ENCODE assay signal across 9 cellular contexts in the genomic region with DNA sequence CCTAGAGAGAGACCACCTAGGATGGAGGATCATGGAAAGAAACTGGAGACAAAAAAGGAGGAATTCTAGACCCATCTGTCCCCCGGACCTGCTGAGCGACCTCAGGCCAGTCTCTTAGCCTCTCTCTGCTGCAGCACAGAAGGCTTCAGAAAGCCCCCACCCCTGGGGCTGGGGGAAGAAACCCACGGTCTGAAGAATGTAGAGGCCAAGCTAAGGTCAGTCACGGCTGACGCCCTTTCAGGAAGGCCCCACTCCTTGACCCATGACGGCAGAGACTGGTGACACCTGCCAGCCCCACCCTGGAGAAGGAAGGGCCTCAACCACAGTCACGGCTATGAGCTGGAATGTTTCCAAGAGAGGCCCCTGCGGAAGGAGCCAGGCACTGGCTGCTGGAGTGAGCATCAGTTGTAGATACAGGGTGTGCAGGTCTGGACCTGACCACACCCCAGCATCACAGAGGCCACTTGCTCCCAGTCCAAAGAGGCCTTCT.
DNase-seq lines count a peak whose midpoint lies in the region; ATAC-seq and TF ChIP-seq lines count a peak whose summit lies in the region.
"Had no signal": no experiment of that assay in that cellular context is flagged by ENCODE, and none has a peak within 500 bp of the region (broad histone marks: within the 10 kb centered on the region; RNA-seq: fewer than 3 reads in every experiment).

No MANE protein-coding gene starts in this region.

- H3K4me1 Mint-ChIP-seq in brain, result peaks cover 55% of the 10 kb centered on the region

- H3K27ac ChIP-seq in DOHH2 (ENCODE audit: low read depth, low read length) (peak overlapping the region; percentile 57), aorta (ENCODE audit: low read depth in 1 of 2, low read length in 2 of 2) (no peak overlapping the region)
- H3K27ac ChIP-seq: lower lobe of right lung had no signal

- H3K4me2 ChIP-seq in DOHH2 (ENCODE audit: low read length), result peak overlapping the region; percentile 62

- WGBS in aorta, 2 donors, result 76 to 82% methylated on average over 8 of the region's 8 CpGs

- no peaks in the 10 kb centered on the region for H3K27me3 ChIP-seq in DOHH2 (ENCODE audit: control insufficient read depth, low read length)
- no peaks in the 10 kb centered on the region for H3K27me3 ChIP-seq in aorta (ENCODE audit: control insufficient read depth in 1 of 2, insufficient read depth in 2 of 2, low read length in 1 of 2)

- H3K79me2 ChIP-seq in DOHH2 (ENCODE audit: control insufficient read depth, low read length), result no peaks in the 10 kb centered on the region

- no peaks in the 10 kb centered on the region for H3K9me2 ChIP-seq in DOHH2 (replicated peaks; ENCODE audit: control insufficient read depth, low read length)

- peak; percentile 62 for ATAC-seq in GM19455 (IDR thresholded peaks at IDR 0.05; ENCODE audit: unreplicated experiment)
- peak; percentile 79 for ATAC-seq in HG03175 (IDR thresholded peaks at IDR 0.05; ENCODE audit: unreplicated experiment)
- ATAC-seq in aorta (ENCODE audit: low FRiP score), result no peak

- H3K9me3 ChIP-seq in DOHH2 (ENCODE audit: control insufficient read depth, insufficient read depth, low read length), result no peaks in the 10 kb centered on the region
- no peaks in the 10 kb centered on the region for H3K9me3 ChIP-seq in aorta (ENCODE audit: control insufficient read depth, low read length)
- H3K9me3 ChIP-seq: lower lobe of right lung had no signal

- peaks cover 4% of the 10 kb centered on the region; the same call in 1 of the 2 replicates for H3K36me3 ChIP-seq in DOHH2 (ENCODE audit: control insufficient read depth, low read length)
- H3K36me3 ChIP-seq in aorta (ENCODE audit: control insufficient read depth in 1 of 2, insufficient read depth in 2 of 2, low read length in 1 of 2), result no peaks in the 10 kb centered on the region
- H3K36me3 ChIP-seq: lower lobe of right lung had no signal

- 0 out of 2 replicates have a peak, but pooled peaks cover 2% of the 10 kb centered on the region for H3F3A ChIP-seq in DOHH2 (ENCODE audit: control insufficient read depth, insufficient read depth)

- H3K4me3 ChIP-seq in DOHH2 (ENCODE audit: low read length), result peak overlapping the region; percentile 48
- H3K4me3 ChIP-seq in aorta (ENCODE audit: low read length in 2 of 2), result no peak overlapping the region
- H3K4me3 ChIP-seq: lower lobe of right lung had no signal

- H3K27ac Mint-ChIP-seq in brain, result peak overlapping the region in 3 of 5 experiments; percentile 66 to 85 (median 71)

- H3K4me3 Mint-ChIP-seq in brain, result no peak overlapping the region

- TF ChIP-seq CTCF in DOHH2 (IDR thresholded peaks at IDR 0.05; ENCODE audit: low read depth, low read length, poor library complexity, severe bottlenecking) (no peak), brain (conservative IDR thresholded peaks at IDR 0.05) (no peak)

- no peaks in the 10 kb centered on the region for H3K36me3 Mint-ChIP-seq in brain

- intact Hi-C loops in aorta (cut with DNase I), result no loop called here

- H3K9me3 Mint-ChIP-seq in brain, result no peaks in the 10 kb centered on the region

- no peak for DNase-seq in NCI-H2081 (lab: John Stamatoyannopoulos, UW)
- no peak for DNase-seq in iPS-NIHi7 (ENCODE audit: extremely low spot score)
- no peak for DNase-seq in aorta
- no peak for DNase-seq in activated CD4-positive, alpha-beta T cell treated with anti-CD3 and anti-CD28 coated beads, Interleukin-2, amount 50 U/mL, for 1 hour
- DNase-seq: lower lobe of right lung had no signal

- H3K27me3 Mint-ChIP-seq in brain, result peaks cover 10% of the 10 kb centered on the region

- H4K20me1 ChIP-seq in DOHH2 (ENCODE audit: control insufficient read depth, insufficient read depth, low read depth, low read length), result no peaks in the 10 kb centered on the region

- H3K4me1 ChIP-seq in DOHH2 (ENCODE audit: control insufficient read depth, low read length) (peaks cover 83% of the 10 kb centered on the region), aorta (ENCODE audit: control insufficient read depth in 1 of 2, insufficient read depth in 2 of 2, low read length in 2 of 2) (no peaks in the 10 kb centered on the region)
